1 cellular context compared by ENCODE assay signal in genomic region chr10:110840225-110840922, GRCh38.
TF ChIP-seq lines count a peak whose summit lies in the region.

No MANE protein-coding gene starts in this region.

TF ChIP-seq in H1, 55 proteins besides CTCF, POLR2A, EP300 and RAD21:
- no peak for TF ChIP-seq TCF12 (IDR thresholded peaks at IDR 0.05; ENCODE audit: low read depth, low read length)
